Comparison of ENCODE assay signal across 11 cellular contexts in genomic region chr3:30640856-30641255, GRCh38. TPM values are rescaled to one million over a fixed set of nuclear protein-coding genes. Genes with fewer than 3 reads are reported as not detected.
A peak's percentile ranks its signal among the peaks of the same experiment; 100 is the strongest.
DNase-seq lines count a peak whose midpoint lies in the region; ATAC-seq and TF ChIP-seq lines count a peak whose summit lies in the region.
"Had no signal": no experiment of that assay in that cellular context is flagged by ENCODE, and none has a peak within 500 bp of the region (broad histone marks: within the 10 kb centered on the region; RNA-seq: fewer than 3 reads in every experiment).

No MANE protein-coding gene starts in this region.

- H3K27ac ChIP-seq in CD4-positive, alpha-beta memory T cell (ENCODE audit: low read depth, low read length): peak overlapping the region; percentile 7
- H3K27ac ChIP-seq in left lung: peak overlapping the region in 1 of 2 donors; percentile 87

- POLR2A ChIA-PET in CD4-positive, alpha-beta memory T cell (lab: Charles Lee; ENCODE audit: partially characterized antibody): interaction anchor here (0.9 to 21.0 kb wide), 6 partner anchors 2 to 32 kb away, joined by 3 to 580 read pairs (median 25); no protein-coding TSS in a partner anchor
- POLR2A ChIA-PET in activated B cell treated with CpG ODN at 0.5 μM for 24 hours (lab: Charles Lee): interaction anchor here (0.9 to 5.0 kb wide), 8 partner anchors 7 to 36 kb away, joined by 3 to 42 read pairs (median 4); partner anchors contain the start of gene TGFBR2

- peaks cover 14 to 24% of the 10 kb centered on the region in 2 donors for H3K36me3 Mint-ChIP-seq in CD4-positive, alpha-beta memory T cell
- H3K36me3 Mint-ChIP-seq in activated B cell treated with CpG ODN at 0.5 μM for 24 hours (ENCODE audit: low read depth) (peaks cover 48% of the 10 kb centered on the region), natural killer cell (peaks cover 5% of the 10 kb centered on the region)

- H3K27me3 Mint-ChIP-seq in CD4-positive, alpha-beta memory T cell: no peaks in the 10 kb centered on the region
- no peaks in the 10 kb centered on the region for H3K27me3 Mint-ChIP-seq in activated B cell treated with CpG ODN at 0.5 μM for 24 hours
- no peaks in the 10 kb centered on the region for H3K27me3 Mint-ChIP-seq in natural killer cell (ENCODE audit: low read depth in 2 of 2)

- peak overlapping the region; percentile 18 to 88 (median 58) for H3K4me3 Mint-ChIP-seq in CD4-positive, alpha-beta memory T cell
- H3K4me3 Mint-ChIP-seq in activated B cell treated with CpG ODN at 0.5 μM for 24 hours (peak overlapping the region; percentile 33), natural killer cell (peak overlapping the region; percentile 62)

- no peak for ATAC-seq in activated B cell treated with CpG ODN at 0.5 μM for 24 hours (ENCODE audit: low read depth)
- ATAC-seq in natural killer cell: no peak
- no peak for ATAC-seq in HG03175 (IDR thresholded peaks at IDR 0.05; ENCODE audit: unreplicated experiment)
- no peak for ATAC-seq in left lung

- H3K4me1 ChIP-seq in CD4-positive, alpha-beta memory T cell (ENCODE audit: insufficient read depth, low read length): peaks cover 100% of the 10 kb centered on the region
- peaks cover 30 to 89% of the 10 kb centered on the region in 2 donors for H3K4me1 ChIP-seq in left lung

- peak overlapping the region; percentile 85 to 97 (median 89) for H3K27ac Mint-ChIP-seq in CD4-positive, alpha-beta memory T cell
- H3K27ac Mint-ChIP-seq in activated B cell treated with CpG ODN at 0.5 μM for 24 hours (peak overlapping the region; percentile 91), natural killer cell (peak overlapping the region; percentile 75 to 84)

- H3K4me3 ChIP-seq in CD4-positive, alpha-beta memory T cell (ENCODE audit: low read length in 2 of 2): no peak overlapping the region
- H3K4me3 ChIP-seq in left lung: no peak overlapping the region

- no peak for TF ChIP-seq CTCF in activated B cell treated with CpG ODN at 0.5 μM for 24 hours (IDR thresholded peaks at IDR 0.05)
- TF ChIP-seq CTCF in natural killer cell (IDR thresholded peaks at IDR 0.05): no peak
- no peak for TF ChIP-seq CTCF in left lung (IDR thresholded peaks at IDR 0.05)

- H3K4me1 Mint-ChIP-seq in CD4-positive, alpha-beta memory T cell: peaks cover 80 to 100% (median 89%) of the 10 kb centered on the region in 4 donors
- H3K4me1 Mint-ChIP-seq in activated B cell treated with CpG ODN at 0.5 μM for 24 hours: peaks cover 99% of the 10 kb centered on the region
- peaks cover 86 to 99% of the 10 kb centered on the region in 2 donors for H3K4me1 Mint-ChIP-seq in natural killer cell

- intact Hi-C loops in CD4-positive, alpha-beta memory T cell (cut with micrococcal nuclease): no loop called here
- intact Hi-C loops in activated B cell treated with CpG ODN at 0.5 μM for 24 hours (cut with micrococcal nuclease) (loop anchor here (1.0 to 10.0 kb wide), 7 partner anchors 8 to 1794 kb away; partner anchors contain the start of gene TGFBR2), natural killer cell (cut with micrococcal nuclease) (loop anchor here (1.0 kb wide), 1 partner anchor 10 kb away; no protein-coding TSS in a partner anchor), left lung (cut with DNase I) (no loop called here)

- no peaks in the 10 kb centered on the region for H3K9me3 ChIP-seq in CD4-positive, alpha-beta memory T cell (ENCODE audit: control insufficient read depth in 1 of 2, low read length in 2 of 2)
- no peaks in the 10 kb centered on the region for H3K9me3 ChIP-seq in left lung

- no peak for DNase-seq in CD4-positive, alpha-beta memory T cell
- DNase-seq in GF-D8 (lab: John Stamatoyannopoulos, UW): peak; percentile 45
- DNase-seq in activated B cell treated with CpG ODN at 0.5 μM for 24 hours: no peak
- no peak for DNase-seq in natural killer cell
- DNase-seq in medulla oblongata (ENCODE audit: extremely low spot score): no peak
- no peak for DNase-seq in left lung
- DNase-seq: islet precursor cell, NCI-H1092, NCI-H226, RPMI8226 had no signal

- no peaks in the 10 kb centered on the region for H3K9me3 Mint-ChIP-seq in CD4-positive, alpha-beta memory T cell
- H3K9me3 Mint-ChIP-seq in activated B cell treated with CpG ODN at 0.5 μM for 24 hours (no peaks in the 10 kb centered on the region), natural killer cell (no peaks in the 10 kb centered on the region)

- H3K27me3 ChIP-seq in CD4-positive, alpha-beta memory T cell (ENCODE audit: insufficient read depth, low read length): no peaks in the 10 kb centered on the region
- no peaks in the 10 kb centered on the region for H3K27me3 ChIP-seq in left lung

- CTCF ChIA-PET in CD4-positive, alpha-beta memory T cell (lab: Charles Lee; ENCODE audit: partially characterized antibody): interaction anchor here (1.5 to 3.7 kb wide), 4 partner anchors 14 to 52 kb away, joined by 4 to 12 read pairs (median 7); no protein-coding TSS in a partner anchor
- CTCF ChIA-PET in activated B cell treated with CpG ODN at 0.5 μM for 24 hours (lab: Charles Lee): interaction anchor here (1.3 kb wide), 1 partner anchor 14 kb away, joined by 4 read pairs; no protein-coding TSS in a partner anchor

- peaks cover 3% of the 10 kb centered on the region for H3K36me3 ChIP-seq in CD4-positive, alpha-beta memory T cell (ENCODE audit: insufficient read depth, low read length)
- H3K36me3 ChIP-seq in left lung: peaks cover 0 to 18% of the 10 kb centered on the region in 2 donors

RNA-seq across cellular contexts. Expression of gene TGFBR2, which starts 34.5 kb away (rescaled TPM):
- 100 to 1,000 TPM; 110 TPM for total RNA-seq in CD4-positive, alpha-beta memory T cell
- 100 to 1,000 TPM in 1 of 2 donors, 10 to 100 TPM in 1; 58.7 to 110 TPM for polyA plus RNA-seq in CD4-positive, alpha-beta memory T cell
- total RNA-seq in activated B cell treated with CpG ODN at 0.5 μM for 24 hours: 99.1 and 104 TPM in 2 replicates
- total RNA-seq in natural killer cell: 100 to 1,000 TPM in 1 of 3 donors, 10 to 100 TPM in 2; 70.4 to 113 (median 99.3) TPM
- 100 to 1,000 TPM; 240 to 269 TPM for total RNA-seq in left lung

Comparison
In these comparisons a context has a peak if more than half of its experiments do, and no peak if none do; other contexts are left out.
1. intact Hi-C loops: an anchor here in activated B cell treated with CpG ODN at 0.5 μM for 24 hours (1.0 to 10.0 kb wide) and natural killer cell (1.0 kb wide); none called in CD4-positive, alpha-beta memory T cell and left lung.